In the genomic region with DNA sequence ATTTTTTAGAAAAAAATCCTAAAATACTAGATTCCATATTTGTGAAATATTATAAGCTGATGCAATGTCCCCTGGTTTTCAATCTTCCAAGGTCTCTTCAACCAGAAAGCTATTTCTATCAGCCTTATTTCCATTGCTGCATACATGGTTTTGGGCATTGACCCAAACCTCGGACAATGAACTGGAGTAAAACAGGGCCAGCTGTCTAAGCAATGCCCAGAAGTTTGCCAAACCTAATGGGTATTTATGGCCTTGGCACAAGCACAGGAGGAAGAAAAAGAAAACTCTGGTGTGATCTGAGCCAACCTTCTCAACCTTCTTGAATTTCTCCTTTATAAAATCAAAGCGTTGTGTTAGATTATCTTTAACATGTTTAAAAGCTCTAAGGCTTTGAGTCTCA, we compare ENCODE assay signal across 15 cellular contexts.
DNase-seq lines count a peak whose midpoint lies in the region; ATAC-seq and TF ChIP-seq lines count a peak whose summit lies in the region.
"Had no signal": no experiment of that assay in that cellular context is flagged by ENCODE, and none has a peak within 500 bp of the region (broad histone marks: within the 10 kb centered on the region; RNA-seq: fewer than 3 reads in every experiment).

No MANE protein-coding gene starts in this region.

- H3K4me1 Mint-ChIP-seq in brain (peaks cover 43% of the 10 kb centered on the region), nephron (peaks cover 25% of the 10 kb centered on the region)
- no peaks in the 10 kb centered on the region for H3K4me1 Mint-ChIP-seq in stimulated activated effector memory CD8-positive, alpha-beta T cell treated with anti-CD3 and anti-CD28 coated beads, Interleukin-12 subunit alpha, Interleukin-12 subunit beta, amount 100 ng/mL, for 72 hours

- intact Hi-C loops in Right ventricle myocardium superior (cut with DNase I): no loop called here

- no peaks in the 10 kb centered on the region for H3K9me3 Mint-ChIP-seq in brain
- no peaks in the 10 kb centered on the region for H3K9me3 Mint-ChIP-seq in nephron
- H3K9me3 Mint-ChIP-seq in stimulated activated effector memory CD8-positive, alpha-beta T cell treated with anti-CD3 and anti-CD28 coated beads, Interleukin-12 subunit alpha, Interleukin-12 subunit beta, amount 100 ng/mL, for 72 hours: peaks cover 17% of the 10 kb centered on the region

- ATAC-seq in Right ventricle myocardium superior (ENCODE audit: poor library complexity) (no peak), HG02610 (IDR thresholded peaks at IDR 0.05; ENCODE audit: unreplicated experiment) (no peak)
- ATAC-seq in stimulated activated effector memory CD8-positive, alpha-beta T cell treated with anti-CD3 and anti-CD28 coated beads, Interleukin-12 subunit alpha, Interleukin-12 subunit beta, amount 100 ng/mL, for 72 hours: no peak
- ATAC-seq: A549 had no signal

- H3K27me3 Mint-ChIP-seq in brain (no peaks in the 10 kb centered on the region), nephron (ENCODE audit: low read depth) (no peaks in the 10 kb centered on the region)

- no peak for TF ChIP-seq CTCF in brain (conservative IDR thresholded peaks at IDR 0.05)
- no peak for TF ChIP-seq CTCF in nephron (IDR thresholded peaks at IDR 0.05; ENCODE audit: unreplicated experiment in 3 of 3)

- H3K4me3 Mint-ChIP-seq in brain (peak overlapping the region in 1 of 5 experiments; percentile 28), nephron (no peak overlapping the region)
- no peak overlapping the region for H3K4me3 Mint-ChIP-seq in stimulated activated effector memory CD8-positive, alpha-beta T cell treated with anti-CD3 and anti-CD28 coated beads, Interleukin-12 subunit alpha, Interleukin-12 subunit beta, amount 100 ng/mL, for 72 hours
- H3K4me3 Mint-ChIP-seq: HFFc6 had no signal

- peak; percentile 12 for DNase-seq in DMS 273 treated with DMSO at 0.1 percent for 48 hours (lab: John Stamatoyannopoulos, UW)
- peak; percentile 43 for DNase-seq in NCI-H1105 treated with DMSO at 0.1 percent for 48 hours (lab: John Stamatoyannopoulos, UW)
- no peak for DNase-seq in Right ventricle myocardium superior
- no peak for DNase-seq in NCI-H2029 (lab: John Stamatoyannopoulos, UW)
- DNase-seq in stimulated activated effector memory CD8-positive, alpha-beta T cell treated with anti-CD3 and anti-CD28 coated beads, Interleukin-12 subunit alpha, Interleukin-12 subunit beta, amount 100 ng/mL, for 72 hours (ENCODE audit: low spot score in 2 of 2): no peak
- DNase-seq: HFFc6, MM.1S, NCI-H1417, NCI-H1930, NCI-H510A treated with DMSO at 0.1 percent for 48 hours, SIG-M5 had no signal

- H3K36me3 Mint-ChIP-seq in brain (no peaks in the 10 kb centered on the region), nephron (ENCODE audit: low read depth) (no peaks in the 10 kb centered on the region)
- H3K36me3 Mint-ChIP-seq in stimulated activated effector memory CD8-positive, alpha-beta T cell treated with anti-CD3 and anti-CD28 coated beads, Interleukin-12 subunit alpha, Interleukin-12 subunit beta, amount 100 ng/mL, for 72 hours: no peaks in the 10 kb centered on the region

- peak overlapping the region in 4 of 5 experiments; percentile 4 to 42 (median 21) for H3K27ac Mint-ChIP-seq in brain
- peak overlapping the region in 2 of 3 experiments; percentile 7 to 70 for H3K27ac Mint-ChIP-seq in nephron
- H3K27ac Mint-ChIP-seq in stimulated activated effector memory CD8-positive, alpha-beta T cell treated with anti-CD3 and anti-CD28 coated beads, Interleukin-12 subunit alpha, Interleukin-12 subunit beta, amount 100 ng/mL, for 72 hours: no peak overlapping the region
- H3K27ac Mint-ChIP-seq: HFFc6 had no signal

Comparison
In these comparisons a context has a peak if more than half of its experiments do, and no peak if none do; other contexts are left out.
1. DNase-seq: peak in DMS 273 treated with DMSO at 0.1 percent for 48 hours (single experiment) and NCI-H1105 treated with DMSO at 0.1 percent for 48 hours (single experiment); none in Right ventricle myocardium superior (single experiment), NCI-H2029 (single experiment) and stimulated activated effector memory CD8-positive, alpha-beta T cell treated with anti-CD3 and anti-CD28 coated beads, Interleukin-12 subunit alpha, Interleukin-12 subunit beta, amount 100 ng/mL, for 72 hours (0 of 2).